Comparison of ENCODE assay signal across 1 cellular context in the genomic region with DNA sequence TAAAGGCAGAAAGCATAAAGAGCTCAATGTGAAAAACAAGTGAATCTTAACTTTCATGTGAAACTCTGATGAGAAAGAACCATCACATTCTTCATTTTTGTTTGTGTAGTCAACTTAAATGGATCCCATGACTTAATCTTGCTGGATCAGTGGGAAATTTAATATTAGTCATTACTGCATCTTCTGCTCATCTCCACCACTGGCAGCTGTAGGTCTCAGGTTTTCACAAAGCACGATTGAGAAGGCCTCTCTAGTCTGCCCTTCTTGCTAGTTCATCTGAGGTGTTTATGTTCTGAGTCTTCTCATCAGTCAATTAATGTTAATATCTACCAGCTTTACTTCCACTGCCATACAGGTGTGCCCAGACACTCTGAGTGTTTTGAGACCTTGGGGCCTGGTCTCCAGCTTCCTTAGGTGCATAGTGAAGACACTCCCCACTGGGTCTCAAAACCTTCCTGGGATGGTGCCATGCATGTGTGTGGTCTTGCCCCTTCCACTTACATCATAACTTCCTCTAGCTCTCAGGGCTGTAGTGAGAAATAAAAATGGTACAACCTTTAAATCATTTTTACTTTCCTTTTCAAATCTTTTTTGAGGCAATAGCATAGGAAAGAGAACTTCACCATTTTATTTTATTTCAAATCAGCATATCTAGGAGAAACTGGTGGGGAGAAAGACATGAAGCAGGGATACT.
TF ChIP-seq lines count a peak whose summit lies in the region.

No MANE protein-coding gene starts in this region.

TF ChIP-seq in GM12878, 131 proteins besides CTCF, POLR2A, EP300 and RAD21 (continued from another document):
- TF ChIP-seq, protein P1, sequence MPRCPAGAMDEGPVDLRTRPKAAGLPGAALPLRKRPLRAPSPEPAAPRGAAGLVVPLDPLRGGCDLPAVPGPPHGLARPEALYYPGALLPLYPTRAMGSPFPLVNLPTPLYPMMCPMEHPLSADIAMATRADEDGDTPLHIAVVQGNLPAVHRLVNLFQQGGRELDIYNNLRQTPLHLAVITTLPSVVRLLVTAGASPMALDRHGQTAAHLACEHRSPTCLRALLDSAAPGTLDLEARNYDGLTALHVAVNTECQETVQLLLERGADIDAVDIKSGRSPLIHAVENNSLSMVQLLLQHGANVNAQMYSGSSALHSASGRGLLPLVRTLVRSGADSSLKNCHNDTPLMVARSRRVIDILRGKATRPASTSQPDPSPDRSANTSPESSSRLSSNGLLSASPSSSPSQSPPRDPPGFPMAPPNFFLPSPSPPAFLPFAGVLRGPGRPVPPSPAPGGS (IDR thresholded peaks at IDR 0.05; ENCODE audit: borderline replicate concordance, insufficient read depth, low read depth, low read length, poor library complexity, severe bottlenecking): peak; percentile 32
- TF ChIP-seq ZNF384 (IDR thresholded peaks at IDR 0.05; ENCODE audit: borderline replicate concordance, low read depth, low read length): no peak
- no peak for TF ChIP-seq TCF3 (IDR thresholded peaks at IDR 0.05; ENCODE audit: borderline replicate concordance, insufficient read depth, low read depth, low read length)
- TF ChIP-seq NFIC (IDR thresholded peaks at IDR 0.05; ENCODE audit: low read depth, low read length): peak; percentile 31; the same call in 1 of the 2 replicates
- TF ChIP-seq JUNB (IDR thresholded peaks at IDR 0.05): peak; percentile 2; the same call in 1 of the 2 replicates
